20 cellular contexts compared by ENCODE assay signal in genomic region chr1:116179886-116180474, GRCh38.
"Had no signal": no experiment of that assay in that cellular context is flagged by ENCODE, and none has a peak within 500 bp of the region (broad histone marks: within the 10 kb centered on the region; RNA-seq: fewer than 3 reads in every experiment).

No MANE protein-coding gene starts in this region.

- H3K27ac ChIP-seq: tibial artery had no signal

- H3K36me3 Mint-ChIP-seq: activated naive CD8-positive, alpha-beta T cell treated with anti-CD3 and anti-CD28 coated beads for 36 hours; brain had no signal

- H3K4me3 ChIP-seq: tibial artery had no signal

- FAIRE-seq: endothelial cell of umbilical vein, TTC549 had no signal

- H3K4me1 Mint-ChIP-seq: activated CD4-positive, alpha-beta T cell treated with anti-CD3 and anti-CD28 coated beads, Interleukin-2, amount 10 ng/mL, durations not matched to agents 24 days and 14 days; activated naive CD8-positive, alpha-beta T cell treated with anti-CD3 and anti-CD28 coated beads for 36 hours; nephron had no signal

- H3K9me3 Mint-ChIP-seq: activated CD4-positive, alpha-beta T cell treated with anti-CD3 and anti-CD28 coated beads, Interleukin-2, amount 10 ng/mL, durations not matched to agents 24 days and 14 days; activated naive CD8-positive, alpha-beta T cell treated with anti-CD3 and anti-CD28 coated beads for 36 hours had no signal

- H3K4me1 ChIP-seq: tibial artery had no signal

- H3K9me3 ChIP-seq: tibial artery had no signal

- DNase-seq: activated CD4-positive, alpha-beta T cell treated with anti-CD3 and anti-CD28 coated beads, Interleukin-2, amount 10 ng/mL, durations not matched to agents 24 days and 14 days; activated CD4-positive, CD25-positive, alpha-beta regulatory T cell; activated CD8-positive, alpha-beta memory T cell treated with anti-CD3 and anti-CD28 coated beads, Interleukin-2, amount 50 U/mL, for 4 hours; activated CD8-positive, alpha-beta T cell treated with anti-CD3 and anti-CD28 coated beads, Interleukin-2, amount 10 ng/mL, durations not matched to agents 7 days and 5 days; activated gamma-delta T cell; activated naive CD8-positive, alpha-beta T cell treated with anti-CD3 and anti-CD28 coated beads for 36 hours; activated T-cell treated with anti-CD3 and anti-CD28 coated beads, Interleukin-2, amount 50 U/mL, for 48 hours; amygdala; central memory CD4-positive, alpha-beta T cell; effector CD8-positive, alpha-beta T cell; foreskin fibroblast; mesendoderm; occipital lobe; stimulated activated CD4-positive, alpha-beta T cell treated with anti-CD3 and anti-CD28 coated beads, Interleukin-4, amount 100 ng/mL, for 24 hours; stimulated activated naive CD4-positive, alpha-beta T cell; tibial artery had no signal

- H3K4me3 Mint-ChIP-seq: activated CD4-positive, alpha-beta T cell treated with anti-CD3 and anti-CD28 coated beads, Interleukin-2, amount 10 ng/mL, durations not matched to agents 24 days and 14 days; activated CD8-positive, alpha-beta T cell treated with anti-CD3 and anti-CD28 coated beads, Interleukin-2, amount 10 ng/mL, durations not matched to agents 7 days and 5 days; activated naive CD8-positive, alpha-beta T cell treated with anti-CD3 and anti-CD28 coated beads for 36 hours; brain; nephron had no signal

- H3K36me3 ChIP-seq: tibial artery had no signal

- H3K27ac Mint-ChIP-seq: activated CD4-positive, alpha-beta T cell treated with anti-CD3 and anti-CD28 coated beads, Interleukin-2, amount 10 ng/mL, durations not matched to agents 24 days and 14 days; activated CD8-positive, alpha-beta T cell treated with anti-CD3 and anti-CD28 coated beads, Interleukin-2, amount 10 ng/mL, durations not matched to agents 7 days and 5 days; activated naive CD8-positive, alpha-beta T cell treated with anti-CD3 and anti-CD28 coated beads for 36 hours; brain; nephron had no signal
